ENCODE assay signal across 24 cellular contexts in the genomic region with DNA sequence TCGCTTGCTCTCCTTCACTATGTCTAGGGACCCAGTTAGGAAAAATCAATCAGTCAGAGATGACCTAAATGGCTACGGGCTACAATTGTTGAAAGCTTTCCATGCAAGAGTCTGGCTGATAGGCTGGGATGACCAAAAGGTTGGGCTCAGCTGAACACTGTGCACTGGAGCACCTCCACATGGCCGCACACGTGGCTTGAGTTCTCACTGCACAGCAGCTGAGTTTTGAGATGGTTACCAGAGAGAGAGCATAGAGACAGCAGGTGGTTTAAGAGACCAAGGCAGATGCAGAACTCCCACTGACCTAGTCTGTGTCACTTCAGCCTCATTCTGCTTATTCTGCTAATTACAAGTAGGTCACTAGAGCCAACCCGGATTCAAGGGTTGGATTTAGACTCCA.
"Had no signal": no experiment of that assay in that cellular context is flagged by ENCODE, and none has a peak within 500 bp of the region (broad histone marks: within the 10 kb centered on the region; RNA-seq: fewer than 3 reads in every experiment).

No MANE protein-coding gene starts in this region.

- H3K9me3 Mint-ChIP-seq: nephron, neural crest cell had no signal

- H3K36me3 Mint-ChIP-seq: immature natural killer cell; naive thymus-derived CD8-positive, alpha-beta T cell; stimulated activated effector memory CD8-positive, alpha-beta T cell treated with anti-CD3 and anti-CD28 coated beads, Interleukin-12 subunit alpha, Interleukin-12 subunit beta, amount 100 ng/mL, for 72 hours had no signal

- H3K27me3 Mint-ChIP-seq: naive thymus-derived CD8-positive, alpha-beta T cell; stimulated activated naive CD8-positive, alpha-beta T cell treated with anti-CD3 and anti-CD28 coated beads, Interleukin-15, Interleukin-2, amounts not matched to agents 100 ng/mL and 50 ng/mL, for 24 hours had no signal

- H3K4me1 Mint-ChIP-seq: immature natural killer cell; naive thymus-derived CD8-positive, alpha-beta T cell; nephron; neural crest cell; stimulated activated effector memory CD8-positive, alpha-beta T cell treated with anti-CD3 and anti-CD28 coated beads, Interleukin-12 subunit alpha, Interleukin-12 subunit beta, amount 100 ng/mL, for 72 hours had no signal

- DNase-seq: heart left ventricle; hypothalamus; immature natural killer cell; kidney; left colon; left lung; mesendoderm; midbrain; mucosa of descending colon; naive thymus-derived CD8-positive, alpha-beta T cell; occipital lobe; psoas muscle; stimulated activated CD4-positive, alpha-beta T cell treated with anti-CD3 and anti-CD28 coated beads, Interleukin-12 subunit alpha, Interleukin-12 subunit beta, amount 100 ng/mL, for 4 hours; stimulated activated CD4-positive, alpha-beta T cell treated with anti-CD3 and anti-CD28 coated beads, Interleukin-15, amount 100 ng/mL, for 24 hours; stimulated activated CD4-positive, alpha-beta T cell treated with anti-CD3 and anti-CD28 coated beads, Interleukin-2, amount 100 ng/mL, for 24 hours; stimulated activated CD4-positive, alpha-beta T cell treated with anti-CD3 and anti-CD28 coated beads, Interleukin-4, amount 100 ng/mL, for 1 hour; stimulated activated naive CD4-positive, alpha-beta T cell; tibial artery; trophoblast cell; upper lobe of right lung had no signal

- H3K27ac Mint-ChIP-seq: immature natural killer cell; naive thymus-derived CD8-positive, alpha-beta T cell; nephron; stimulated activated effector memory CD8-positive, alpha-beta T cell treated with anti-CD3 and anti-CD28 coated beads, Interleukin-12 subunit alpha, Interleukin-12 subunit beta, amount 100 ng/mL, for 72 hours; stimulated activated naive CD8-positive, alpha-beta T cell treated with anti-CD3 and anti-CD28 coated beads, Interleukin-15, Interleukin-2, amounts not matched to agents 100 ng/mL and 50 ng/mL, for 24 hours had no signal

- H3K4me3 Mint-ChIP-seq: immature natural killer cell; naive thymus-derived CD8-positive, alpha-beta T cell; nephron; neural crest cell; stimulated activated effector memory CD8-positive, alpha-beta T cell treated with anti-CD3 and anti-CD28 coated beads, Interleukin-12 subunit alpha, Interleukin-12 subunit beta, amount 100 ng/mL, for 72 hours; stimulated activated naive CD8-positive, alpha-beta T cell treated with anti-CD3 and anti-CD28 coated beads, Interleukin-15, Interleukin-2, amounts not matched to agents 100 ng/mL and 50 ng/mL, for 24 hours had no signal
